In genomic region chr7:157469181-157470016, GRCh38 we compare ENCODE assay signal across 19 cellular contexts.
"Had no signal": no experiment of that assay in that cellular context is flagged by ENCODE, and none has a peak within 500 bp of the region (broad histone marks: within the 10 kb centered on the region; RNA-seq: fewer than 3 reads in every experiment).

No MANE protein-coding gene starts in this region.

- H3K36me3 Mint-ChIP-seq: mesothelial cell of epicardium; stimulated activated effector memory CD8-positive, alpha-beta T cell treated with anti-CD3 and anti-CD28 coated beads, Interleukin-12 subunit alpha, Interleukin-12 subunit beta, amount 100 ng/mL, for 72 hours had no signal

- H3K27ac ChIP-seq: body of pancreas, cardiac muscle cell, left lung, pancreas, psoas muscle, SK-N-MC, thoracic aorta had no signal

- H3K4me1 Mint-ChIP-seq: mesothelial cell of epicardium had no signal

- H3K9me3 ChIP-seq: body of pancreas, pancreas had no signal

- H3K9me3 Mint-ChIP-seq: activated naive CD4-positive, alpha-beta T cell treated with anti-CD3 and anti-CD28 coated beads, Interleukin-2, amount 50 U/mL, for 24 hours had no signal

- H3K27me3 ChIP-seq: cardiac muscle cell had no signal

- H3K27me3 Mint-ChIP-seq: activated naive CD4-positive, alpha-beta T cell treated with anti-CD3 and anti-CD28 coated beads, Interleukin-2, amount 50 U/mL, for 24 hours had no signal

- H3K4me3 Mint-ChIP-seq: activated naive CD4-positive, alpha-beta T cell treated with anti-CD3 and anti-CD28 coated beads, Interleukin-2, amount 50 U/mL, for 24 hours; mesothelial cell of epicardium; naive thymus-derived CD8-positive, alpha-beta T cell; stimulated activated effector memory CD8-positive, alpha-beta T cell treated with anti-CD3 and anti-CD28 coated beads, Interleukin-12 subunit alpha, Interleukin-12 subunit beta, amount 100 ng/mL, for 72 hours had no signal

- H3K4me1 ChIP-seq: body of pancreas, left lung, pancreas, psoas muscle had no signal

- H3K27ac Mint-ChIP-seq: activated naive CD4-positive, alpha-beta T cell treated with anti-CD3 and anti-CD28 coated beads, Interleukin-2, amount 50 U/mL, for 24 hours; mesothelial cell of epicardium; stimulated activated effector memory CD8-positive, alpha-beta T cell treated with anti-CD3 and anti-CD28 coated beads, Interleukin-12 subunit alpha, Interleukin-12 subunit beta, amount 100 ng/mL, for 72 hours had no signal

- ATAC-seq: body of pancreas; left lung; naive thymus-derived CD8-positive, alpha-beta T cell; pancreas; right cardiac atrium; stimulated activated effector memory CD8-positive, alpha-beta T cell treated with anti-CD3 and anti-CD28 coated beads, Interleukin-12 subunit alpha, Interleukin-12 subunit beta, amount 100 ng/mL, for 72 hours had no signal

- DNase-seq: activated gamma-delta T cell treated with Interleukin-2 at 50 U/mL for 16 hours; activated T-cell treated with anti-CD3 and anti-CD28 coated beads for 4 hours; anterior cingulate cortex; body of pancreas; effector CD4-positive, alpha-beta T cell; naive thymus-derived CD8-positive, alpha-beta T cell; pancreas; psoas muscle; right cardiac atrium; stimulated activated CD4-positive, alpha-beta T cell treated with anti-CD3 and anti-CD28 coated beads, Interleukin-1b, Interleukin-23, amount 100 ng/mL, for 48 hours; SW 1271; T-helper 2 cell had no signal
